In genomic region chr2:85523906-85524566, GRCh38 we compare ENCODE assay signal across 10 cellular contexts. TPM values are rescaled to one million over a fixed set of nuclear protein-coding genes. Genes with fewer than 3 reads are reported as not detected.
DNase-seq lines count a peak whose midpoint lies in the region; ATAC-seq, FAIRE-seq and TF ChIP-seq lines count a peak whose summit lies in the region.
"Had no signal": no experiment of that assay in that cellular context is flagged by ENCODE, and none has a peak within 500 bp of the region (broad histone marks: within the 10 kb centered on the region; RNA-seq: fewer than 3 reads in every experiment).

No MANE protein-coding gene starts in this region.

- no peak overlapping the region for H3K4me3 ChIP-seq in K562
- H3K4me3 ChIP-seq: upper lobe of right lung had no signal

- peak overlapping the region; percentile 95 for H2AFZ ChIP-seq in K562 (ENCODE audit: low read depth, low read length)

- H3K9me3 ChIP-seq in KOPT-K1 (ENCODE audit: insufficient read depth, low read length, poor library complexity, severe bottlenecking) (no peaks in the 10 kb centered on the region), K562 (replicated peaks; ENCODE audit: control insufficient read depth, insufficient read depth, low read depth, low read length) (no peaks in the 10 kb centered on the region)
- H3K9me3 ChIP-seq: upper lobe of right lung had no signal

- H3K27ac ChIP-seq in KOPT-K1 (ENCODE audit: low read depth, low read length, poor library complexity, severe bottlenecking) (peak overlapping the region; percentile 54), K562 (ENCODE audit: extremely low read depth, low read depth, low read length) (peak overlapping the region; percentile 65)
- H3K27ac ChIP-seq: upper lobe of right lung had no signal

- DNase-seq in K562 (ENCODE audit: extremely low read depth in 1 of 4, low spot score in 3 of 4), result peak in 1 of 4 experiments; percentile 6
- peak; percentile 54 for DNase-seq in medulla oblongata (ENCODE audit: extremely low spot score)
- peak; percentile 62 for DNase-seq in superior temporal gyrus (ENCODE audit: extremely low spot score)
- no peak for DNase-seq in activated CD8-positive, alpha-beta memory T cell treated with anti-CD3 and anti-CD28 coated beads, Interleukin-2, amount 10 ng/mL, durations not matched to agents 7 days and 5 days
- no peak for DNase-seq in NCI-H1436 treated with DMSO at 0.1 percent for 48 hours (lab: John Stamatoyannopoulos, UW)
- DNase-seq in GM19239 (ENCODE audit: insufficient read length, low spot score), result no peak
- DNase-seq: central memory CD4-positive, alpha-beta T cell; upper lobe of right lung had no signal

- no peaks in the 10 kb centered on the region for H3K36me3 ChIP-seq in KOPT-K1 (ENCODE audit: insufficient read depth, low read length)
- H3K36me3 ChIP-seq in K562 (ENCODE audit: control insufficient read depth, insufficient read depth, low read length), result no peaks in the 10 kb centered on the region
- H3K36me3 ChIP-seq: upper lobe of right lung had no signal

- FAIRE-seq in K562 (lab: Jason Lieb, UNC) (peak; percentile 11), GM19239 (lab: Jason Lieb, UNC) (no peak)

- H3K27me3 ChIP-seq in K562 (ENCODE audit: control insufficient read depth in 2 of 2, insufficient read depth in 2 of 2, low read length in 2 of 2), result no peaks in the 10 kb centered on the region
- H3K27me3 ChIP-seq: upper lobe of right lung had no signal

- WGBS in K562 (ENCODE audit: insufficient coverage, low coverage, missing lambda C conversion rate), result 32% methylated on average over 9 of the region's 9 CpGs

- no peak for TF ChIP-seq RAD21 in K562 (CRISPR knock-in tag; conservative IDR thresholded peaks at IDR 0.05 in 1 of 2, IDR thresholded peaks at IDR 0.05 in 1 of 2)

- no peaks in the 10 kb centered on the region for H3K9me1 ChIP-seq in K562 (ENCODE audit: control insufficient read depth, insufficient read depth, low read length)

- peaks cover 25% of the 10 kb centered on the region for H3K27me3 Mint-ChIP-seq in activated CD8-positive, alpha-beta memory T cell treated with anti-CD3 and anti-CD28 coated beads, Interleukin-2, amount 10 ng/mL, durations not matched to agents 7 days and 5 days

- no peaks in the 10 kb centered on the region for H3K4me1 Mint-ChIP-seq in activated CD8-positive, alpha-beta memory T cell treated with anti-CD3 and anti-CD28 coated beads, Interleukin-2, amount 10 ng/mL, durations not matched to agents 7 days and 5 days

- no peaks in the 10 kb centered on the region for H3K79me2 ChIP-seq in K562 (ENCODE audit: control insufficient read depth, insufficient read depth, low read length)

- H3K9me3 Mint-ChIP-seq in activated CD8-positive, alpha-beta memory T cell treated with anti-CD3 and anti-CD28 coated beads, Interleukin-2, amount 10 ng/mL, durations not matched to agents 7 days and 5 days (ENCODE audit: low read depth), result no peaks in the 10 kb centered on the region

- POLR2A ChIA-PET in K562 (lab: Yijun Ruan, JAX), result interaction anchor here (0.6 to 4.2 kb wide), 12 partner anchors 9 to 196 kb away, joined by 3 to 96 read pairs (median 5); partner anchors contain the start of genes C2orf68, MAT2A and TGOLN2

- peak overlapping the region; percentile 44 for H3K4me2 ChIP-seq in K562 (ENCODE audit: insufficient read depth, low read length)

- no peaks in the 10 kb centered on the region for H3K36me3 Mint-ChIP-seq in activated CD8-positive, alpha-beta memory T cell treated with anti-CD3 and anti-CD28 coated beads, Interleukin-2, amount 10 ng/mL, durations not matched to agents 7 days and 5 days

- no peak for TF ChIP-seq POLR2A in K562 (conservative IDR thresholded peaks at IDR 0.05)

- no TSS peak for BruUV-seq in K562 (replicated peaks; lab: Mats Ljungman, UMichigan)

- intact Hi-C loops in K562 (cut with micrococcal nuclease), result no loop called here

- peak; percentile 56 for ATAC-seq in K562
- no peak for ATAC-seq in HG03095 (IDR thresholded peaks at IDR 0.05; ENCODE audit: unreplicated experiment)
- ATAC-seq in activated CD8-positive, alpha-beta memory T cell treated with anti-CD3 and anti-CD28 coated beads, Interleukin-2, amount 10 ng/mL, durations not matched to agents 7 days and 5 days, result no peak

- H3K27ac Mint-ChIP-seq in activated CD8-positive, alpha-beta memory T cell treated with anti-CD3 and anti-CD28 coated beads, Interleukin-2, amount 10 ng/mL, durations not matched to agents 7 days and 5 days, result no peak overlapping the region

- in situ Hi-C loops in K562 (cut with MboI), result no loop called here

- CTCF ChIA-PET in K562 (lab: Yijun Ruan, JAX; ENCODE audit: low intra/inter-chr PET ratio), result no interaction called here
- CTCF ChIA-PET in activated CD8-positive, alpha-beta memory T cell treated with anti-CD3 and anti-CD28 coated beads, Interleukin-2, amount 10 ng/mL, durations not matched to agents 7 days and 5 days (lab: Charles Lee), result no interaction called here

- TF ChIP-seq EP300 in K562 (IDR thresholded peaks at IDR 0.05; ENCODE audit: low read length), result no peak

- no peaks in the 10 kb centered on the region for H4K20me1 ChIP-seq in K562 (replicated peaks; ENCODE audit: control insufficient read depth, insufficient read depth, low read length)

- no peak for TF ChIP-seq CTCF in K562 (IDR thresholded peaks at IDR 0.05 in 2 of 3, conservative IDR thresholded peaks at IDR 0.05 in 1 of 3; ENCODE audit: insufficient read depth in 2 of 3, low read depth in 1 of 3, low read length in 3 of 3)

- H3K4me3 Mint-ChIP-seq in activated CD8-positive, alpha-beta memory T cell treated with anti-CD3 and anti-CD28 coated beads, Interleukin-2, amount 10 ng/mL, durations not matched to agents 7 days and 5 days, result no peak overlapping the region

- H3K4me1 ChIP-seq in K562 (replicated peaks in 1 of 2; ENCODE audit: control insufficient read depth in 2 of 2, insufficient read depth in 2 of 2, low read length in 2 of 2), result peaks cover 26 to 27% of the 10 kb centered on the region in 2 experiments

- peak overlapping the region; percentile 49 to 80; a peak in 3 of 4 replicates for H3K9ac ChIP-seq in K562 (ENCODE audit: insufficient read depth in 1 of 2, low read depth in 2 of 2, low read length in 2 of 2)

RNA-seq across cellular contexts. Expression of gene MAT2A, which starts 14.9 kb away (rescaled TPM):
- 2,702 and 3,157 TPM in 2 replicates for total RNA-seq in K562 (2011; cell fraction: chromatin; rRNA removed; ENCODE audit: low replicate concordance)
- 1,250 and 1,264 TPM in 2 replicates for total RNA-seq in K562 (2011; cell fraction: nucleolus; rRNA removed)
- total RNA-seq in K562 (2011; cell fraction: nucleoplasm; rRNA removed), result 2,042 and 2,843 TPM in 2 replicates
- total RNA-seq in K562 (2014; rRNA removed), result 176 and 192 TPM in 2 replicates
- 236 and 242 TPM in 2 replicates for total RNA-seq in K562 (2014; rRNA removed; fragmentation: Illumina TruSeq; extraction: Trizol)
- 215 and 240 TPM in 2 replicates for total RNA-seq in K562 (2015; rRNA removed; fragmentation: Illumina TruSeq; extraction: Trizol)
- 376 and 394 TPM in 2 replicates for total RNA-seq in K562 (2021)
- 606 and 1,027 TPM in 2 replicates for polyA plus RNA-seq in K562 (2011; rRNA removed)
- 192 and 285 TPM in 2 replicates for polyA plus RNA-seq in K562 (2011; cell fraction: cytosol; rRNA removed)
- 3,295 and 5,994 TPM in 2 replicates for polyA plus RNA-seq in K562 (2011; cell fraction: nucleus; rRNA removed)
- polyA plus RNA-seq in K562 (2012), result 368 and 393 TPM in 2 replicates
- 324 and 385 TPM in 2 replicates for polyA plus RNA-seq in K562 (2014; fragmentation: Illumina TruSeq; extraction: Trizol)
- polyA plus RNA-seq in K562 (2014; fragmentation: Nextera tagmentation; extraction: Ambion mirVana), result 100 to 1,000 TPM; 130 to 197 TPM
- 582 and 610 TPM in 2 replicates for polyA plus RNA-seq in K562 (2014; rRNA removed)
- 369 and 549 TPM in 2 replicates for polyA minus RNA-seq in K562 (2011; rRNA and poly(A)+ RNA removed)
- polyA minus RNA-seq in K562 (2011; cell fraction: cytosol; rRNA and poly(A)+ RNA removed), result 138 and 165 TPM in 2 replicates
- 1,130 and 1,570 TPM in 2 replicates for polyA minus RNA-seq in K562 (2011; cell fraction: nucleus; rRNA and poly(A)+ RNA removed)
- 100 to 1,000 TPM; 271 to 336 TPM for total RNA-seq in activated CD8-positive, alpha-beta memory T cell treated with anti-CD3 and anti-CD28 coated beads, Interleukin-2, amount 10 ng/mL, durations not matched to agents 7 days and 5 days

RNA-seq across cellular contexts. Expression of gene GGCX, which starts 37.3 kb away (rescaled TPM):
- 126 and 226 TPM in 2 replicates for total RNA-seq in K562 (2011; cell fraction: chromatin; rRNA removed; ENCODE audit: low replicate concordance)
- 103 and 119 TPM in 2 replicates for total RNA-seq in K562 (2011; cell fraction: nucleolus; rRNA removed)
- 111 and 121 TPM in 2 replicates for total RNA-seq in K562 (2011; cell fraction: nucleoplasm; rRNA removed)
- 14.4 and 18.5 TPM in 2 replicates for total RNA-seq in K562 (2014; rRNA removed)
- total RNA-seq in K562 (2014; rRNA removed; fragmentation: Illumina TruSeq; extraction: Trizol), result 23.9 and 24.2 TPM in 2 replicates
- total RNA-seq in K562 (2015; rRNA removed; fragmentation: Illumina TruSeq; extraction: Trizol), result 19.7 and 21.2 TPM in 2 replicates
- 28.1 and 28.4 TPM in 2 replicates for total RNA-seq in K562 (2021)
- polyA plus RNA-seq in K562 (2011; rRNA removed), result 12.5 and 29.2 TPM in 2 replicates
- polyA plus RNA-seq in K562 (2011; cell fraction: cytosol; rRNA removed), result 19.3 and 37.3 TPM in 2 replicates
- polyA plus RNA-seq in K562 (2011; cell fraction: nucleus; rRNA removed), result 22.9 and 43.4 TPM in 2 replicates
- 24.5 and 30.1 TPM in 2 replicates for polyA plus RNA-seq in K562 (2012)
- polyA plus RNA-seq in K562 (2014; fragmentation: Illumina TruSeq; extraction: Trizol), result 22.7 and 23.4 TPM in 2 replicates
- 10 to 100 TPM; 46.7 to 47.1 TPM for polyA plus RNA-seq in K562 (2014; fragmentation: Nextera tagmentation; extraction: Ambion mirVana)
- polyA plus RNA-seq in K562 (2014; rRNA removed), result 29.6 and 31.0 TPM in 2 replicates
- polyA minus RNA-seq in K562 (2011; rRNA and poly(A)+ RNA removed), result 21.2 and 39.3 TPM in 2 replicates
- polyA minus RNA-seq in K562 (2011; cell fraction: cytosol; rRNA and poly(A)+ RNA removed), result 6.9 and 15.1 TPM in 2 replicates
- 31.7 and 35.3 TPM in 2 replicates for polyA minus RNA-seq in K562 (2011; cell fraction: nucleus; rRNA and poly(A)+ RNA removed)
- total RNA-seq in activated CD8-positive, alpha-beta memory T cell treated with anti-CD3 and anti-CD28 coated beads, Interleukin-2, amount 10 ng/mL, durations not matched to agents 7 days and 5 days, result 10 to 100 TPM; 26.0 to 26.7 TPM

RNA-seq across cellular contexts. Expression of gene VAMP8, which starts 53.4 kb away (rescaled TPM):
- total RNA-seq in K562 (2011; cell fraction: chromatin; rRNA removed; ENCODE audit: low replicate concordance), result 24.0 and 36.3 TPM in 2 replicates
- total RNA-seq in K562 (2011; cell fraction: nucleolus; rRNA removed), result 32.9 and 36.7 TPM in 2 replicates
- 35.9 and 47.3 TPM in 2 replicates for total RNA-seq in K562 (2011; cell fraction: nucleoplasm; rRNA removed)
- total RNA-seq in K562 (2014; rRNA removed) (146 and 183 TPM in 2 replicates), K562 (2014; rRNA removed; fragmentation: Illumina TruSeq; extraction: Trizol) (107 and 129 TPM in 2 replicates), K562 (2015; rRNA removed; fragmentation: Illumina TruSeq; extraction: Trizol) (96.4 and 109 TPM in 2 replicates), K562 (2021) (140 and 149 TPM in 2 replicates)
- polyA plus RNA-seq in K562 (2011; rRNA removed) (184 and 340 TPM in 2 replicates), K562 (2014; fragmentation: Illumina TruSeq; extraction: Trizol) (301 and 302 TPM in 2 replicates), K562 (2014; fragmentation: Nextera tagmentation; extraction: Ambion mirVana) (100 to 1,000 TPM; 566 to 571 TPM), K562 (2014; rRNA removed) (248 and 255 TPM in 2 replicates)
- polyA plus RNA-seq in K562 (2011; cell fraction: cytosol; rRNA removed), result 266 and 268 TPM in 2 replicates
- polyA plus RNA-seq in K562 (2011; cell fraction: nucleus; rRNA removed), result 98.3 and 102 TPM in 2 replicates
- 193 and 225 TPM in 2 replicates for polyA plus RNA-seq in K562 (2012)
- 89.7 and 134 TPM in 2 replicates for polyA minus RNA-seq in K562 (2011; rRNA and poly(A)+ RNA removed)
- polyA minus RNA-seq in K562 (2011; cell fraction: cytosol; rRNA and poly(A)+ RNA removed), result 26.2 and 47.2 TPM in 2 replicates
- 16.0 and 18.9 TPM in 2 replicates for polyA minus RNA-seq in K562 (2011; cell fraction: nucleus; rRNA and poly(A)+ RNA removed)
- total RNA-seq in activated CD8-positive, alpha-beta memory T cell treated with anti-CD3 and anti-CD28 coated beads, Interleukin-2, amount 10 ng/mL, durations not matched to agents 7 days and 5 days, result 100 to 1,000 TPM in 1 of 2 experiments, 10 to 100 TPM in 1; 99.6 to 124 TPM

Comparison
In these comparisons a context has a peak if more than half of its experiments do, and no peak if none do; other contexts are left out.
1. DNase-seq: peak in medulla oblongata (single experiment) and superior temporal gyrus (single experiment); none in activated CD8-positive, alpha-beta memory T cell treated with anti-CD3 and anti-CD28 coated beads, Interleukin-2, amount 10 ng/mL, durations not matched to agents 7 days and 5 days (single experiment), NCI-H1436 treated with DMSO at 0.1 percent for 48 hours (single experiment) and GM19239 (single experiment).